ENCODE assay signal across 8 cellular contexts in the genomic region with DNA sequence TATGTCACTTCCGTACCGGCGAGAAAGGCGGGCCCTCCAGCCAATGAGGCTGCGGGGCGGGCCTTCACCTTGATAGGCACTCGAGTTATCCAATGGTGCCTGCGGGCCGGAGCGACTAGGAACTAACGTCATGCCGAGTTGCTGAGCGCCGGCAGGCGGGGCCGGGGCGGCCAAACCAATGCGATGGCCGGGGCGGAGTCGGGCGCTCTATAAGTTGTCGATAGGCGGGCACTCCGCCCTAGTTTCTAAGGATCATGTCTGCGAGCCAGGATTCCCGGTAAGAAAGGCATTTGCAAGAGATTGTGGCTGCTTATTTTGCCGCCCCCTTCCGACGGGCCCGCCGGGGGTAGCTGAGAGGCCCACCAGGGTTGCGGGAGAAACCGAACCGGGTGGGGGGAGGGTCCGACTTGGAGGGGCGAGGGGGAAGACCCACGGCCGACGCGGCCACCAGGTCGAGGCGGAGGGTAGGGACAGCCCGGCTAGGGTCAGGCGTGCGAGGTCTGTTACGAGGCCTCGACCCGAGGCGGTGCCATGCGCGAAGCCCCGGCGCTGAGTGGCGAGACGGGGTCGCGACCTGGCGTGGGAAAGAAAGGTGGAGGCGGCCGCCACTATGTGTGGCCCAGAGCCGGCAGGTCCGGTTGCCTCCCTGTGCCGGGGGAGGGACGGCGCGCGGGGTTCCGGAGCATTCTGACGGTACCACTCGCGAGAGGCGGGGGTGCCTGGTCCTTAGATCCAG. TPM values are rescaled to one million over a fixed set of nuclear protein-coding genes. Genes with fewer than 3 reads are reported as not detected.
DNase-seq lines count a peak whose midpoint lies in the region; ATAC-seq and TF ChIP-seq lines count a peak whose summit lies in the region.

No MANE protein-coding gene starts in this region.

- H3K4me3 ChIP-seq in BE2C (ENCODE audit: low read depth, low read length) (peak overlapping the region; percentile 86), dorsolateral prefrontal cortex (peak overlapping the region; percentile 64 to 100 (median 99)), lower lobe of right lung (peak overlapping the region; percentile 81)

- H3K27ac ChIP-seq in dorsolateral prefrontal cortex (peak overlapping the region; percentile 86 to 100 (median 98)), lower lobe of right lung (peak overlapping the region; percentile 97)

- ATAC-seq in GM19328 (IDR thresholded peaks at IDR 0.05; ENCODE audit: unreplicated experiment) (peak; percentile 89), lower lobe of right lung (peak; percentile 95 to 96)
- ATAC-seq in activated CD8-positive, alpha-beta T cell treated with anti-CD3 and anti-CD28 coated beads, Interleukin-2, amount 10 ng/mL, durations not matched to agents 7 days and 5 days, result peak; percentile 13

- H3K36me3 ChIP-seq in BE2C (peaks cover 48% of the 10 kb centered on the region), lower lobe of right lung (peaks cover 75% of the 10 kb centered on the region)

- CTCF ChIA-PET in activated CD8-positive, alpha-beta T cell treated with anti-CD3 and anti-CD28 coated beads, Interleukin-2, amount 10 ng/mL, durations not matched to agents 7 days and 5 days (lab: Charles Lee), result interaction anchor here (1.0 to 7.6 kb wide), 5 partner anchors 11 to 136 kb away, joined by 3 to 43 read pairs (median 6); a partner anchor contains a TSS

- peak overlapping the region; percentile 93 for H3K4me3 Mint-ChIP-seq in activated CD8-positive, alpha-beta T cell treated with anti-CD3 and anti-CD28 coated beads, Interleukin-2, amount 10 ng/mL, durations not matched to agents 7 days and 5 days

- DNase-seq in BE2C (peak; percentile 93), HK-2 (ENCODE audit: unreplicated experiment) (peak; percentile 100), NK-92 (lab: John Stamatoyannopoulos, UW; ENCODE audit: unreplicated experiment) (peak; percentile 94), dorsolateral prefrontal cortex (peak in 9 of 10 donors; percentile 99 to 100 (median 100)), lower lobe of right lung (peak; percentile 99)
- DNase-seq in activated CD8-positive, alpha-beta T cell treated with anti-CD3 and anti-CD28 coated beads, Interleukin-2, amount 10 ng/mL, durations not matched to agents 7 days and 5 days, result no peak
- DNase-seq in stimulated activated CD4-positive, alpha-beta T cell treated with anti-CD3 and anti-CD28 coated beads, TNF-alpha, amount 100 ng/mL, for 4 hours (ENCODE audit: low read depth in 3 of 3), result peak; percentile 99 to 100 (median 99)

- H3K4me1 ChIP-seq in BE2C, result peaks cover 6% of the 10 kb centered on the region; the same call in 1 of the 2 replicates
- H3K4me1 ChIP-seq in lower lobe of right lung, result peaks cover 54% of the 10 kb centered on the region

- TF ChIP-seq CTCF in BE2C (IDR thresholded peaks at IDR 0.05; ENCODE audit: low read depth, low read length) (no peak), dorsolateral prefrontal cortex (IDR thresholded peaks at IDR 0.05 in 54 of 56, conservative IDR thresholded peaks at IDR 0.05 in 2 of 56; ENCODE audit: low read depth in 1 of 56, partially characterized antibody in 56 of 56) (peak in 17 of 56 donors; percentile 4 to 42 (median 16)), lower lobe of right lung (IDR thresholded peaks at IDR 0.05) (no peak)

- H3K27me3 ChIP-seq in BE2C (no peaks in the 10 kb centered on the region), dorsolateral prefrontal cortex (no peaks in the 10 kb centered on the region), lower lobe of right lung (ENCODE audit: low read depth) (no peaks in the 10 kb centered on the region)

- intact Hi-C loops in dorsolateral prefrontal cortex (cut with DNase I), result loop anchor here (1.0 to 10.0 kb wide), 5 partner anchors 9 to 328 kb away; a partner anchor contains a TSS
- intact Hi-C loops in lower lobe of right lung (cut with DNase I), result no loop called here

- POLR2A ChIA-PET in activated CD8-positive, alpha-beta T cell treated with anti-CD3 and anti-CD28 coated beads, Interleukin-2, amount 10 ng/mL, durations not matched to agents 7 days and 5 days (lab: Charles Lee), result interaction anchor here (0.7 to 7.4 kb wide), 12 partner anchors 9 to 330 kb away, joined by 3 to 105 read pairs (median 4); a partner anchor contains a TSS

- H3K27ac Mint-ChIP-seq in activated CD8-positive, alpha-beta T cell treated with anti-CD3 and anti-CD28 coated beads, Interleukin-2, amount 10 ng/mL, durations not matched to agents 7 days and 5 days, result peak overlapping the region; percentile 100

- H3K4me1 Mint-ChIP-seq in activated CD8-positive, alpha-beta T cell treated with anti-CD3 and anti-CD28 coated beads, Interleukin-2, amount 10 ng/mL, durations not matched to agents 7 days and 5 days (ENCODE audit: low read depth), result peaks cover 62% of the 10 kb centered on the region

- H3K27me3 Mint-ChIP-seq in activated CD8-positive, alpha-beta T cell treated with anti-CD3 and anti-CD28 coated beads, Interleukin-2, amount 10 ng/mL, durations not matched to agents 7 days and 5 days (ENCODE audit: low read depth), result no peaks in the 10 kb centered on the region

- H3K9me3 ChIP-seq in BE2C (no peaks in the 10 kb centered on the region), lower lobe of right lung (no peaks in the 10 kb centered on the region)

- H3K9me3 Mint-ChIP-seq in activated CD8-positive, alpha-beta T cell treated with anti-CD3 and anti-CD28 coated beads, Interleukin-2, amount 10 ng/mL, durations not matched to agents 7 days and 5 days (ENCODE audit: insufficient read depth), result no peaks in the 10 kb centered on the region

- H3K36me3 Mint-ChIP-seq in activated CD8-positive, alpha-beta T cell treated with anti-CD3 and anti-CD28 coated beads, Interleukin-2, amount 10 ng/mL, durations not matched to agents 7 days and 5 days (ENCODE audit: low read depth), result peaks cover 74% of the 10 kb centered on the region

RNA-seq across cellular contexts. Expression of a gene that starts 6.7 kb away (rescaled TPM):
- 0.59 TPM for polyA plus RNA-seq in BE2C (2012; ENCODE audit: insufficient read depth, insufficient read length, low read depth)
- total RNA-seq in activated CD8-positive, alpha-beta T cell treated with anti-CD3 and anti-CD28 coated beads, Interleukin-2, amount 10 ng/mL, durations not matched to agents 7 days and 5 days, result 10 to 100 TPM in 1 of 2 experiments, 1 to 10 TPM in 1; 9.4 to 10.7 TPM
- total RNA-seq in dorsolateral prefrontal cortex (10 to 100 TPM in 94 of 120 experiments, 1 to 10 TPM in 26; 2.6 to 53.1 (median 15.0) TPM), lower lobe of right lung (667 TPM)

RNA-seq across cellular contexts. Expression of a gene that starts 10.9 kb away (rescaled TPM):
- 76.9 TPM for polyA plus RNA-seq in BE2C (2012; ENCODE audit: insufficient read depth, insufficient read length, low read depth)
- 10 to 100 TPM; 69.0 to 70.4 TPM for total RNA-seq in activated CD8-positive, alpha-beta T cell treated with anti-CD3 and anti-CD28 coated beads, Interleukin-2, amount 10 ng/mL, durations not matched to agents 7 days and 5 days
- total RNA-seq in dorsolateral prefrontal cortex (10 to 100 TPM; 25.1 to 53.7 (median 34.4) TPM), lower lobe of right lung (55.3 TPM)

RNA-seq across cellular contexts. Expression of a gene that starts 11.0 kb away (rescaled TPM):
- polyA plus RNA-seq in BE2C (2012; ENCODE audit: insufficient read depth, insufficient read length, low read depth), result 96.1 TPM
- 10 to 100 TPM; 54.4 to 62.0 TPM for total RNA-seq in activated CD8-positive, alpha-beta T cell treated with anti-CD3 and anti-CD28 coated beads, Interleukin-2, amount 10 ng/mL, durations not matched to agents 7 days and 5 days
- total RNA-seq in dorsolateral prefrontal cortex (10 to 100 TPM; 41.4 to 93.2 (median 61.6) TPM), lower lobe of right lung (87.0 TPM)

RNA-seq across cellular contexts. Expression of a gene that starts 14.2 kb away (rescaled TPM):
- polyA plus RNA-seq in BE2C (2012; ENCODE audit: insufficient read depth, insufficient read length, low read depth), result 1.5 TPM
- 1 to 10 TPM; 8.0 to 9.0 TPM for total RNA-seq in activated CD8-positive, alpha-beta T cell treated with anti-CD3 and anti-CD28 coated beads, Interleukin-2, amount 10 ng/mL, durations not matched to agents 7 days and 5 days
- 10 to 100 TPM in 119 of 120 experiments, 1 to 10 TPM in 1; 9.4 to 59.7 (median 21.7) TPM for total RNA-seq in dorsolateral prefrontal cortex
- total RNA-seq in lower lobe of right lung, result 161 TPM

RNA-seq across cellular contexts. Expression of a gene that starts 17.1 kb away (rescaled TPM):
- polyA plus RNA-seq in BE2C (2012; ENCODE audit: insufficient read depth, insufficient read length, low read depth), result 1.8 TPM
- total RNA-seq in activated CD8-positive, alpha-beta T cell treated with anti-CD3 and anti-CD28 coated beads, Interleukin-2, amount 10 ng/mL, durations not matched to agents 7 days and 5 days, result under 1 TPM; 0.29 to 0.34 TPM
- total RNA-seq in dorsolateral prefrontal cortex (10 to 100 TPM in 27 of 120 experiments, 1 to 10 TPM in 93; 3.6 to 16.6 (median 8.0) TPM), lower lobe of right lung (0.47 TPM)

Comparison
In these comparisons a context has a peak if more than half of its experiments do, and no peak if none do; other contexts are left out.
1. ATAC-seq: peak in every context shown above with its lines; median percentile 96 in lower lobe of right lung; 89 in GM19328; 13 in activated CD8-positive, alpha-beta T cell treated with anti-CD3 and anti-CD28 coated beads, Interleukin-2, amount 10 ng/mL, durations not matched to agents 7 days and 5 days.
2. RNA of a gene that starts 6.7 kb away (total RNA-seq): 667 TPM in lower lobe of right lung (single experiment); 2.6 to 53.1 TPM in dorsolateral prefrontal cortex and 9.4 to 10.7 TPM in activated CD8-positive, alpha-beta T cell treated with anti-CD3 and anti-CD28 coated beads, Interleukin-2, amount 10 ng/mL, durations not matched to agents 7 days and 5 days; every median in the first group is over 10 times any median in the second.
3. Peak in every context shown above with its lines, with median percentiles within 50 percentile points of each other: H3K4me3 ChIP-seq.